ENCODE assay signal across 24 cellular contexts in the genomic region with DNA sequence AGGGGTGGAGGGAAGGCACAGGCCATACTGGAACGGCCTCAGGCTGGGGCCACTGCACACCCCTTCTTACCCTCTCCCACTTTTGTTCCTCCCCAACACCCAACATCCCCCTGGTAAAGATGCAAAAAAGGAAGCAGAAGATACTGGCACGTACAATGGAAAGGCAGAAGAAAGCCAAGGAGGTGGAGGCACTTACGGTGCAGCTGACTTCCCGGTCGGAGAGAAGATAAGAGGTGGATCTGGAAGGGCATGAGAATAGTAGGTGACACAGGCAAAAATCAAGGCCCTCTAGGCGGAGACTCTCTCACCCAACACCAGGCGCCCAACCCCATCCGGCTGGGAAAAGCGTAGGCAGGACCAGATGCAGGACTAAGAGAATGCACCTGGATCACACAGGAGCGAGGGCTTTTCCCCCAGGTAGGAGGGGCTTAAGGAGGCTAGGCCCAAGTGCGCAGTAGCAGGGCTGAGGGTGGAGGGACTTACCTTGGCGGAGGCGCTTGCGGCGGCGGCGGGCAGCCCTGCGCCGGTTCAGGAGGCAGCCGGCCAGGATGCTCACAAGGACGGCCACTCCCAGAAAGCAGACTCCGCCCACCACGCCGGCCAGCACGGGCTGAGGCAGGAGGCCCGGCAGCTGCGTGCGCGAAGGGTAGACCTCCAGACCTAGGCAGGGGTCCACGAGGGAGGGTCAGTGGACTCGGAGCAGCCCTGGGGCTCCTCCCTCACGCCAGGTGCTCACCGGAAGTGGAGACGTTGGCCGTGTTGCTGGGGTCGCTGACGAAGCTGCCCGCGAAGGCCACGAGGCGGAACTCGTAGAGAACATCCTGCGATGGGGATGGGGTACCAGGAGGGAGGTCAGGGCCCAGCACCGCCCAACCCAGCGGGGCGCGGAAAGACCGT. TPM values are rescaled to one million over a fixed set of nuclear protein-coding genes. Genes with fewer than 3 reads are reported as not detected.
DNase-seq lines count a peak whose midpoint lies in the region; ATAC-seq, FAIRE-seq and TF ChIP-seq lines count a peak whose summit lies in the region.
"Had no signal": no experiment of that assay in that cellular context is flagged by ENCODE, and none has a peak within 500 bp of the region (broad histone marks: within the 10 kb centered on the region; RNA-seq: fewer than 3 reads in every experiment).

No MANE protein-coding gene starts in this region.

- peak; percentile 94 for FAIRE-seq in keratinocyte (lab: Jason Lieb, UNC)
- FAIRE-seq: colon, H54 had no signal

- H3K4me1 ChIP-seq in OCI-LY1 (ENCODE audit: insufficient read depth, low read length, severe bottlenecking) (peaks cover 14% of the 10 kb centered on the region), keratinocyte (ENCODE audit: control insufficient read depth, extremely low read depth, insufficient read depth, low read length) (peaks cover 40% of the 10 kb centered on the region), HAP-1 (peaks cover 7% of the 10 kb centered on the region)

- dilution Hi-C loops in keratinocyte (cut with MboI; ENCODE audit: extremely low pct_ligation_motif_present, low sequenced_read_pairs): no loop called here

- H2AFZ ChIP-seq in OCI-LY1 (ENCODE audit: low read length) (no peak overlapping the region), keratinocyte (ENCODE audit: control insufficient read depth, low read length) (peak overlapping the region; percentile 71)

- no peaks in the 10 kb centered on the region for H3K9me3 ChIP-seq in OCI-LY1 (ENCODE audit: low read length)
- no peaks in the 10 kb centered on the region for H3K9me3 ChIP-seq in keratinocyte (ENCODE audit: control insufficient read depth, low read depth, low read length)
- no peaks in the 10 kb centered on the region for H3K9me3 ChIP-seq in HAP-1
- H3K9me3 ChIP-seq: heart right ventricle had no signal

- no peaks in the 10 kb centered on the region for H3K9me2 ChIP-seq in OCI-LY1 (ENCODE audit: low read depth, low read length)

- H3K27me3 ChIP-seq in OCI-LY1 (ENCODE audit: insufficient read depth, low read length): peaks cover 4% of the 10 kb centered on the region; the same call in 1 of the 2 replicates
- no peaks in the 10 kb centered on the region for H3K27me3 ChIP-seq in keratinocyte (ENCODE audit: control insufficient read depth, extremely low read depth, insufficient read depth, low read length)
- H3K27me3 ChIP-seq in HAP-1 (ENCODE audit: low read depth): no peaks in the 10 kb centered on the region
- H3K27me3 ChIP-seq: heart right ventricle had no signal

- in situ Hi-C loops in HAP-1 (cut with MboI; ENCODE audit: low sequenced_read_pairs): loop anchor here (10.0 to 25.0 kb wide), 3 partner anchors 155 to 433 kb away; partner anchors contain the start of genes KCNJ9 and NHLH1

- TF ChIP-seq CTCF in OCI-LY1 (IDR thresholded peaks at IDR 0.05; ENCODE audit: low read length) (no peak), keratinocyte (optimal IDR thresholded peaks at IDR 0.05 in 1 of 3, IDR thresholded peaks at IDR 0.05 in 1 of 3, conservative IDR thresholded peaks at IDR 0.05 in 1 of 3; ENCODE audit: extremely low read depth in 1 of 3, insufficient read depth in 2 of 3, low read length in 3 of 3) (peak in 1 of 3 experiments; percentile 10)

- H3K9me1 ChIP-seq in keratinocyte (ENCODE audit: control insufficient read depth, extremely low read depth, insufficient read depth, low read length): no peaks in the 10 kb centered on the region

- no peak overlapping the region for H3K27ac Mint-ChIP-seq in central memory CD8-positive, alpha-beta T cell (ENCODE audit: low read depth)
- H3K27ac Mint-ChIP-seq in activated T-cell treated with anti-CD3 and anti-CD28 coated beads, Interleukin-2, amount 50 U/mL, for 24 hours: no peak overlapping the region
- H3K27ac Mint-ChIP-seq: activated naive CD4-positive, alpha-beta T cell treated with anti-CD3 and anti-CD28 coated beads for 36 hours; memory B cell; stimulated activated naive CD8-positive, alpha-beta T cell treated with anti-CD3 and anti-CD28 coated beads, Interleukin-15, amount 100 ng/mL, for 72 hours had no signal

- no peak overlapping the region for H3K9ac ChIP-seq in OCI-LY1 (ENCODE audit: low read length)
- H3K9ac ChIP-seq in keratinocyte (ENCODE audit: control insufficient read depth, extremely low read depth, insufficient read depth, low read length): peak overlapping the region; percentile 35

- H3K4me2 ChIP-seq in OCI-LY1 (ENCODE audit: low read length): peak overlapping the region; percentile 26; the same call in 1 of the 2 replicates
- H3K4me2 ChIP-seq in keratinocyte (ENCODE audit: control insufficient read depth, extremely low read depth, insufficient read depth, low read depth, low read length): peak overlapping the region; percentile 50
- H3K4me2 ChIP-seq: smooth muscle cell had no signal

- no peak overlapping the region for H3K27ac ChIP-seq in OCI-LY1 (ENCODE audit: low read depth, low read length, poor library complexity, severe bottlenecking)
- H3K27ac ChIP-seq in keratinocyte (ENCODE audit: control insufficient read depth, insufficient read depth, low read length): peak overlapping the region; percentile 56
- peak overlapping the region in 13 of 21 experiments; percentile 5 to 76 (median 48) for H3K27ac ChIP-seq in skin epidermis
- H3K27ac ChIP-seq: heart right ventricle had no signal

- peak overlapping the region; percentile 48 for H3K4me3 Mint-ChIP-seq in central memory CD8-positive, alpha-beta T cell
- no peak overlapping the region for H3K4me3 Mint-ChIP-seq in activated T-cell treated with anti-CD3 and anti-CD28 coated beads, Interleukin-2, amount 50 U/mL, for 24 hours
- H3K4me3 Mint-ChIP-seq: activated naive CD4-positive, alpha-beta T cell treated with anti-CD3 and anti-CD28 coated beads for 36 hours; activated T-cell treated with anti-CD3 and anti-CD28 coated beads, Interleukin-2, amount 50 U/mL, for 4 hours; memory B cell had no signal

- no peaks in the 10 kb centered on the region for H3K9me3 Mint-ChIP-seq in central memory CD8-positive, alpha-beta T cell
- no peaks in the 10 kb centered on the region for H3K9me3 Mint-ChIP-seq in activated T-cell treated with anti-CD3 and anti-CD28 coated beads, Interleukin-2, amount 50 U/mL, for 24 hours
- H3K9me3 Mint-ChIP-seq: activated naive CD4-positive, alpha-beta T cell treated with anti-CD3 and anti-CD28 coated beads for 36 hours; activated T-cell treated with anti-CD3 and anti-CD28 coated beads, Interleukin-2, amount 50 U/mL, for 4 hours; memory B cell; nephron; stimulated activated naive CD8-positive, alpha-beta T cell treated with anti-CD3 and anti-CD28 coated beads, Interleukin-15, amount 100 ng/mL, for 72 hours had no signal

- no peaks in the 10 kb centered on the region for H3K27me3 Mint-ChIP-seq in central memory CD8-positive, alpha-beta T cell
- H3K27me3 Mint-ChIP-seq in activated T-cell treated with anti-CD3 and anti-CD28 coated beads, Interleukin-2, amount 50 U/mL, for 24 hours: no peaks in the 10 kb centered on the region
- H3K27me3 Mint-ChIP-seq: stimulated activated naive CD8-positive, alpha-beta T cell treated with anti-CD3 and anti-CD28 coated beads, Interleukin-15, amount 100 ng/mL, for 72 hours had no signal

- H3K4me3 ChIP-seq in OCI-LY1 (ENCODE audit: low read depth, low read length, poor library complexity, severe bottlenecking) (no peak overlapping the region), keratinocyte (ENCODE audit: control insufficient read depth in 2 of 3, extremely low read depth in 1 of 3, insufficient read depth in 2 of 3, low read depth in 1 of 3, low read length in 3 of 3) (peak overlapping the region in 1 of 3 experiments; percentile 28), skin epidermis (peak overlapping the region in 1 of 7 experiments; percentile 15), HAP-1 (no peak overlapping the region)
- H3K4me3 ChIP-seq: heart right ventricle, smooth muscle cell had no signal

- peaks cover 21% of the 10 kb centered on the region for H3K36me3 Mint-ChIP-seq in central memory CD8-positive, alpha-beta T cell (ENCODE audit: insufficient read depth)
- peaks cover 7% of the 10 kb centered on the region for H3K36me3 Mint-ChIP-seq in activated T-cell treated with anti-CD3 and anti-CD28 coated beads, Interleukin-2, amount 50 U/mL, for 24 hours (ENCODE audit: low read depth)

- peaks cover 28% of the 10 kb centered on the region for H3K4me1 Mint-ChIP-seq in central memory CD8-positive, alpha-beta T cell
- peaks cover 14% of the 10 kb centered on the region for H3K4me1 Mint-ChIP-seq in activated T-cell treated with anti-CD3 and anti-CD28 coated beads, Interleukin-2, amount 50 U/mL, for 24 hours (ENCODE audit: low read depth)

- no peak for ATAC-seq in central memory CD8-positive, alpha-beta T cell (replicated peaks; ENCODE audit: extremely low read depth, poor library complexity, severe bottlenecking)
- ATAC-seq: activated T-cell treated with anti-CD3 and anti-CD28 coated beads, Interleukin-2, amount 50 U/mL, for 4 hours; heart right ventricle; stimulated activated naive CD8-positive, alpha-beta T cell treated with anti-CD3 and anti-CD28 coated beads, Interleukin-15, amount 100 ng/mL, for 72 hours had no signal

- H4K20me1 ChIP-seq in OCI-LY1 (ENCODE audit: insufficient read depth, low read length) (no peaks in the 10 kb centered on the region), keratinocyte (ENCODE audit: control insufficient read depth, extremely low read depth, insufficient read depth, low read length) (no peaks in the 10 kb centered on the region)

- H3K79me2 ChIP-seq in OCI-LY1 (ENCODE audit: insufficient read depth, low read length) (no peaks in the 10 kb centered on the region), keratinocyte (ENCODE audit: control insufficient read depth, insufficient read depth, low read length) (peaks cover 6% of the 10 kb centered on the region)

- H3F3A ChIP-seq in OCI-LY1 (ENCODE audit: insufficient read depth, low read length): no peaks in the 10 kb centered on the region

- H3K36me3 ChIP-seq in OCI-LY1 (ENCODE audit: insufficient read depth, low read length): no peaks in the 10 kb centered on the region
- peaks cover 13 to 14% of the 10 kb centered on the region in 2 experiments for H3K36me3 ChIP-seq in keratinocyte (ENCODE audit: control insufficient read depth in 2 of 2, extremely low read depth in 1 of 2, insufficient read depth in 2 of 2, low read length in 2 of 2)
- H3K36me3 ChIP-seq in HAP-1 (replicated peaks): no peaks in the 10 kb centered on the region; the same call in 1 of the 2 replicates
- H3K36me3 ChIP-seq: heart right ventricle had no signal

- no peak for DNase-seq in central memory CD8-positive, alpha-beta T cell (ENCODE audit: low spot score in 2 of 2)
- DNase-seq in keratinocyte (ENCODE audit: low read depth, low spot score) (peak; percentile 95), NCI-H69 (lab: John Stamatoyannopoulos, UW) (no peak), NCI-H2227 (lab: John Stamatoyannopoulos, UW; ENCODE audit: unreplicated experiment) (no peak), HAP-1 (ENCODE audit: low spot score in 2 of 2) (no peak)
- DNase-seq in activated T-cell treated with anti-CD3 and anti-CD28 coated beads, Interleukin-2, amount 50 U/mL, for 24 hours: no peak
- DNase-seq: activated CD4-positive, CD25-positive, alpha-beta regulatory T cell; activated naive CD4-positive, alpha-beta T cell treated with anti-CD3 and anti-CD28 coated beads for 36 hours; activated T-cell treated with anti-CD3 and anti-CD28 coated beads, Interleukin-2, amount 50 U/mL, for 4 hours; NCI-H1048; NCI-H1930; NCI-H446; stimulated activated CD4-positive, alpha-beta T cell treated with anti-CD3 and anti-CD28 coated beads, Interleukin-4, amount 100 ng/mL, for 1 hour; stimulated activated naive CD8-positive, alpha-beta T cell treated with anti-CD3 and anti-CD28 coated beads, Interleukin-15, amount 100 ng/mL, for 72 hours; T-helper 9 cell had no signal

RNA-seq across cellular contexts. Expression of gene TAGLN2, which starts 4.1 kb away (rescaled TPM):
- polyA plus RNA-seq in keratinocyte: 678 to 787 TPM (median 709 TPM) in 3 replicates
- polyA plus RNA-seq in keratinocyte (2011; ENCODE audit: low read depth): 1,035 TPM
- 759 and 902 TPM in 2 replicates for polyA plus RNA-seq in keratinocyte (2011; cell fraction: cytosol; rRNA removed)
- polyA plus RNA-seq in keratinocyte (2011; cell fraction: nucleus; rRNA removed): 491 and 579 TPM in 2 replicates
- 585 and 747 TPM in 2 replicates for polyA plus RNA-seq in keratinocyte (2012; ENCODE audit: low replicate concordance)
- 343 to 569 TPM (median 417 TPM) in 3 replicates for polyA minus RNA-seq in keratinocyte
- polyA minus RNA-seq in keratinocyte (2011; cell fraction: cytosol; rRNA and poly(A)+ RNA removed): 337 TPM
- 126 and 127 TPM in 2 replicates for polyA minus RNA-seq in keratinocyte (2011; cell fraction: nucleus; rRNA and poly(A)+ RNA removed)

RNA-seq across cellular contexts. Expression of gene IGSF9, which starts 16.0 kb away (rescaled TPM):
- polyA plus RNA-seq in keratinocyte: 4.2 to 6.0 TPM (median 5.8 TPM) in 3 replicates
- polyA plus RNA-seq in keratinocyte (2011; ENCODE audit: low read depth): 5.5 TPM
- polyA plus RNA-seq in keratinocyte (2011; cell fraction: cytosol; rRNA removed): 1.5 and 2.8 TPM in 2 replicates
- 16.7 and 20.7 TPM in 2 replicates for polyA plus RNA-seq in keratinocyte (2011; cell fraction: nucleus; rRNA removed)
- polyA plus RNA-seq in keratinocyte (2012; ENCODE audit: low replicate concordance): 6.9 and 11.6 TPM in 2 replicates
- 5.0 to 11.5 TPM (median 5.9 TPM) in 3 replicates for polyA minus RNA-seq in keratinocyte
- polyA minus RNA-seq in keratinocyte (2011; cell fraction: cytosol; rRNA and poly(A)+ RNA removed): 5.8 TPM
- polyA minus RNA-seq in keratinocyte (2011; cell fraction: nucleus; rRNA and poly(A)+ RNA removed): 13.3 and 13.9 TPM in 2 replicates

RNA-seq across cellular contexts. Expression of gene SLAMF9, which starts 24.6 kb away (rescaled TPM):
- 0.31 to 0.57 TPM (median 0.41 TPM) in 3 replicates for polyA plus RNA-seq in keratinocyte
- polyA plus RNA-seq in keratinocyte (2011; ENCODE audit: low read depth): not detected
- polyA plus RNA-seq in keratinocyte (2011; cell fraction: cytosol; rRNA removed): 0.30 and 0.38 TPM in 2 replicates
- not detected in 2 replicates for polyA plus RNA-seq in keratinocyte (2011; cell fraction: nucleus; rRNA removed)
- polyA plus RNA-seq in keratinocyte (2012; ENCODE audit: low replicate concordance): 0.42 and 0.47 TPM in 2 replicates
- 0.30 TPM in 1 of 3 replicates, not detected in the others for polyA minus RNA-seq in keratinocyte
- not detected for polyA minus RNA-seq in keratinocyte (2011; cell fraction: cytosol; rRNA and poly(A)+ RNA removed)
- not detected in 2 replicates for polyA minus RNA-seq in keratinocyte (2011; cell fraction: nucleus; rRNA and poly(A)+ RNA removed)
- polyA plus RNA-seq: urinary bladder had no signal

RNA-seq across cellular contexts. Expression of gene CFAP45, which starts 29.4 kb away (rescaled TPM):
- 0.82 to 3.0 TPM (median 2.3 TPM) in 3 replicates for polyA plus RNA-seq in keratinocyte
- polyA plus RNA-seq in keratinocyte (2011; ENCODE audit: low read depth): 2.4 TPM
- polyA plus RNA-seq in keratinocyte (2011; cell fraction: cytosol; rRNA removed): 1.1 and 2.6 TPM in 2 replicates
- 0.83 and 0.87 TPM in 2 replicates for polyA plus RNA-seq in keratinocyte (2011; cell fraction: nucleus; rRNA removed)
- 3.2 and 4.1 TPM in 2 replicates for polyA plus RNA-seq in keratinocyte (2012; ENCODE audit: low replicate concordance)
- polyA minus RNA-seq in keratinocyte: 0.42 TPM in 1 of 3 replicates, not detected in the others
- polyA minus RNA-seq in keratinocyte (2011; cell fraction: cytosol; rRNA and poly(A)+ RNA removed): not detected
- polyA minus RNA-seq in keratinocyte (2011; cell fraction: nucleus; rRNA and poly(A)+ RNA removed): 0.39 TPM in 1 of 2 replicates, not detected in the other
